Comparison of ENCODE assay signal across 8 cellular contexts in genomic region chr5:10704949-10705621, GRCh38. TPM values are rescaled to one million over a fixed set of nuclear protein-coding genes. Genes with fewer than 3 reads are reported as not detected.
DNase-seq lines count a peak whose midpoint lies in the region; ATAC-seq and TF ChIP-seq lines count a peak whose summit lies in the region.

No MANE protein-coding gene starts in this region.

- intact Hi-C loops in lower lobe of right lung (cut with DNase I) (no loop called here), vagina (cut with DNase I) (no loop called here), ascending aorta (cut with DNase I) (loop anchor here (10.0 kb wide), 1 partner anchor 50 kb away; no protein-coding TSS in a partner anchor)

- H3K27me3 Mint-ChIP-seq in WTC11 (ENCODE audit: low read depth), result no peaks in the 10 kb centered on the region

- H3K36me3 ChIP-seq in lower lobe of right lung (peaks cover 6% of the 10 kb centered on the region), vagina (no peaks in the 10 kb centered on the region), ascending aorta (no peaks in the 10 kb centered on the region)

- H3K4me1 Mint-ChIP-seq in WTC11, result peaks cover 51% of the 10 kb centered on the region

- peak; percentile 35 for ATAC-seq in HG03571 (IDR thresholded peaks at IDR 0.05; ENCODE audit: unreplicated experiment)
- ATAC-seq in WTC11, result no peak
- peak; percentile 15 to 42 for ATAC-seq in lower lobe of right lung
- ATAC-seq in GM21515 (IDR thresholded peaks at IDR 0.05; ENCODE audit: unreplicated experiment), result no peak

- no peaks in the 10 kb centered on the region for H3K36me3 Mint-ChIP-seq in WTC11

- H3K9me3 Mint-ChIP-seq in WTC11, result no peaks in the 10 kb centered on the region

- H3K9me3 ChIP-seq in lower lobe of right lung (no peaks in the 10 kb centered on the region), vagina (no peaks in the 10 kb centered on the region), ascending aorta (no peaks in the 10 kb centered on the region)

- H3K4me1 ChIP-seq in lower lobe of right lung, result peaks cover 37% of the 10 kb centered on the region
- peaks cover 31% of the 10 kb centered on the region for H3K4me1 ChIP-seq in vagina
- peaks cover 2 to 24% of the 10 kb centered on the region in 2 donors for H3K4me1 ChIP-seq in ascending aorta

- TF ChIP-seq CTCF in WTC11 (IDR thresholded peaks at IDR 0.05) (no peak), lower lobe of right lung (IDR thresholded peaks at IDR 0.05) (no peak), vagina (IDR thresholded peaks at IDR 0.05) (no peak), coronary artery (IDR thresholded peaks at IDR 0.05) (no peak), ascending aorta (IDR thresholded peaks at IDR 0.05) (no peak)

- H3K27ac Mint-ChIP-seq in WTC11, result peak overlapping the region; percentile 61; the same call in 1 of the 2 replicates

- CTCF ChIA-PET in WTC11 (lab: Charles Lee), result interaction anchor here (1.7 kb wide), 1 partner anchor 16 kb away, joined by 4 read pairs; no protein-coding TSS in a partner anchor

- DNase-seq in Daoy (ENCODE audit: low read depth) (peak; percentile 82), WTC11 (ENCODE audit: low spot score) (no peak), lower lobe of right lung (no peak), vagina (ENCODE audit: extremely low spot score in 2 of 2) (no peak), coronary artery (ENCODE audit: low spot score) (no peak), ascending aorta (ENCODE audit: low spot score in 2 of 2) (no peak)

- H3K27ac ChIP-seq in lower lobe of right lung (peak overlapping the region; percentile 19), vagina (no peak overlapping the region), coronary artery (peak overlapping the region in 1 of 2 donors; percentile 26), ascending aorta (no peak overlapping the region)

- H3K27me3 ChIP-seq in lower lobe of right lung (ENCODE audit: low read depth) (no peaks in the 10 kb centered on the region), vagina (no peaks in the 10 kb centered on the region), ascending aorta (no peaks in the 10 kb centered on the region)

- TF ChIP-seq POLR2A in vagina (IDR thresholded peaks at IDR 0.05), result no peak

- POLR2A ChIA-PET in WTC11 (lab: Charles Lee), result no interaction called here

- no peak overlapping the region for H3K4me3 ChIP-seq in lower lobe of right lung
- no peak overlapping the region for H3K4me3 ChIP-seq in vagina
- no peak overlapping the region for H3K4me3 ChIP-seq in coronary artery
- H3K4me3 ChIP-seq in ascending aorta, result no peak overlapping the region

- no peak overlapping the region for H3K4me3 Mint-ChIP-seq in WTC11

TF ChIP-seq in WTC11, 78 proteins besides CTCF, POLR2A, EP300 and RAD21:
- TF ChIP-seq JAZF1 (CRISPR knock-in tag; IDR thresholded peaks at IDR 0.05) (no peak), FOXK1 (CRISPR knock-in tag; IDR thresholded peaks at IDR 0.05) (no peak), CBFB (CRISPR knock-in tag; IDR thresholded peaks at IDR 0.05; ENCODE audit: low read depth) (no peak), MAX (CRISPR knock-in tag; IDR thresholded peaks at IDR 0.05) (no peak), NFE2L1 (CRISPR knock-in tag; IDR thresholded peaks at IDR 0.05) (no peak), MXD4 (CRISPR knock-in tag; IDR thresholded peaks at IDR 0.05; ENCODE audit: borderline replicate concordance) (no peak), SMAD4 (CRISPR knock-in tag; IDR thresholded peaks at IDR 0.05) (no peak), MYBL2 (CRISPR knock-in tag; IDR thresholded peaks at IDR 0.05) (no peak), ETV6 (CRISPR knock-in tag; IDR thresholded peaks at IDR 0.05) (no peak), RELA (CRISPR knock-in tag; IDR thresholded peaks at IDR 0.05; ENCODE audit: borderline replicate concordance) (no peak), NR3C1 (CRISPR knock-in tag; conservative IDR thresholded peaks at IDR 0.05; ENCODE audit: low read depth) (no peak)

RNA-seq across cellular contexts. Expression of gene DAP, which starts 55.9 kb away (rescaled TPM):
- 19.1 and 19.9 TPM in 2 replicates for total RNA-seq in Daoy (2014; rRNA removed; shearing (Covaris generic))
- total RNA-seq in WTC11 (2021), result 46.7 to 47.7 TPM (median 47.5 TPM) in 3 replicates
- 89.8 TPM for total RNA-seq in lower lobe of right lung
- 74.4 TPM for total RNA-seq in vagina
- total RNA-seq in ascending aorta, result 117 TPM

Comparison
In these comparisons a context has a peak if more than half of its experiments do, and no peak if none do; other contexts are left out.
1. ATAC-seq: peak in HG03571 (single experiment) and lower lobe of right lung (2 of 2); none in WTC11 (single experiment) and GM21515 (single experiment).